ENCODE assay signal across 8 cellular contexts in the genomic region with DNA sequence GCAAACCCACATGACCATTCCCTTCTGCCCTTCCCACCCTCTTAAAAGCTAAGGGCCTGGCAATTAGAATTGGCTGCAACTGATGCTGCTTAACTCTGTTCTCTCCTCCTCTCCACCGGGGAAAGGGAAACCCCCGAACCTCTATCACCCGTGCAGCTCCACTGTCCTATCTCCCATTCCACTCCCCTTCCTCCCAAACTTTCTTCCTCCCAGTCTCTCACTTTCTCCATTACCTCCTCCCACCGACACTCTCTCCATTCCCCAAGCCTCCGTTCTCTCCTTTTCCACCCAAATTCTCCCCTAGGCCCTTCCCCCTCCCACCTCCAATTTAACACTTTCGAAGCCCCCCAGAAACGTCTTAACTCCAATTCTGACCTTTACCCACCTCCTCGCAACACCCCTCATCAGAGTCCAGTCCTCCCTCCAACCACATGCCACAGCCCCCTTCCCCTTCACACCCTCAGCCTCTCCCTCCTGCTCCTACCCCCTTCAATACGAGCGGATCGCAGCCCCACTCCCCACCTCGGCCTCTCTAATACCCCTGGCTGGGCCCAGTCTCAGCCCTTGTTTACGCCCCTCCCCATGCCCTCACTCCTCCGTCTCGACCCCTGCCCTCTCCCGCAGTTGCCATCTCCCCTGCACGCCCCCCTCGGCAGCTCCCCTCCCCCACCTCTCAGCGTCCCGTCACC. TPM values are rescaled to one million over a fixed set of nuclear protein-coding genes. Genes with fewer than 3 reads are reported as not detected.
DNase-seq lines count a peak whose midpoint lies in the region; ATAC-seq, FAIRE-seq and TF ChIP-seq lines count a peak whose summit lies in the region.

No MANE protein-coding gene starts in this region.

- no peaks in the 10 kb centered on the region; the same call in 1 of the 2 replicates for H3F3A ChIP-seq in DOHH2 (ENCODE audit: control insufficient read depth, insufficient read depth)

- WGBS in aorta, 2 donors = 1% methylated on average over 20 of the region's 20 CpGs

- DNase-seq in cerebellar cortex (ENCODE audit: low spot score) = peak; percentile 32
- DNase-seq in lower lobe of right lung = no peak
- DNase-seq in aorta = no peak
- DNase-seq in SW480 (ENCODE audit: low spot score) = no peak
- no peak for DNase-seq in urothelium cell line (ENCODE audit: low spot score)

- no peaks in the 10 kb centered on the region for H3K9me2 ChIP-seq in DOHH2 (replicated peaks; ENCODE audit: control insufficient read depth, low read length)

- intact Hi-C loops in lower lobe of right lung (cut with DNase I) = no loop called here
- intact Hi-C loops in aorta (cut with DNase I) = loop anchor here (2.0 kb wide), 2 partner anchors 21 to 27 kb away; a partner anchor contains a TSS

- H3K9me3 ChIP-seq in DOHH2 (ENCODE audit: control insufficient read depth, insufficient read depth, low read length) (no peaks in the 10 kb centered on the region), lower lobe of right lung (no peaks in the 10 kb centered on the region), aorta (ENCODE audit: control insufficient read depth, low read length) (no peaks in the 10 kb centered on the region)

- H3K79me2 ChIP-seq in DOHH2 (ENCODE audit: control insufficient read depth, low read length) (peaks cover 55% of the 10 kb centered on the region), KMS-11 (ENCODE audit: insufficient read depth, low read depth) (peaks cover 46% of the 10 kb centered on the region)

- no peak for TF ChIP-seq CTCF in DOHH2 (IDR thresholded peaks at IDR 0.05; ENCODE audit: low read depth, low read length, poor library complexity, severe bottlenecking)
- no peak for TF ChIP-seq CTCF in KMS-11 (conservative IDR thresholded peaks at IDR 0.05; ENCODE audit: low read depth, low read length)
- no peak for TF ChIP-seq CTCF in lower lobe of right lung (IDR thresholded peaks at IDR 0.05)

- no peaks in the 10 kb centered on the region for H3K27me3 ChIP-seq in DOHH2 (ENCODE audit: control insufficient read depth, low read length)
- H3K27me3 ChIP-seq in KMS-11 (ENCODE audit: insufficient read depth, low read depth) = no peaks in the 10 kb centered on the region
- no peaks in the 10 kb centered on the region for H3K27me3 ChIP-seq in lower lobe of right lung (ENCODE audit: low read depth)
- H3K27me3 ChIP-seq in aorta (ENCODE audit: control insufficient read depth in 1 of 2, insufficient read depth in 2 of 2, low read length in 1 of 2) = no peaks in the 10 kb centered on the region

- H3K36me3 ChIP-seq in DOHH2 (ENCODE audit: control insufficient read depth, low read length) (peaks cover 44% of the 10 kb centered on the region), KMS-11 (ENCODE audit: insufficient read depth) (peaks cover 4% of the 10 kb centered on the region; the same call in 1 of the 2 replicates), lower lobe of right lung (peaks cover 24% of the 10 kb centered on the region), aorta (ENCODE audit: control insufficient read depth in 1 of 2, insufficient read depth in 2 of 2, low read length in 1 of 2) (no peaks in the 10 kb centered on the region)

- H3K9ac ChIP-seq in KMS-11 = peak overlapping the region; percentile 90

- peaks cover 23% of the 10 kb centered on the region for H3K4me1 ChIP-seq in DOHH2 (ENCODE audit: control insufficient read depth, low read length)
- peaks cover 43% of the 10 kb centered on the region for H3K4me1 ChIP-seq in KMS-11 (ENCODE audit: low read depth, poor library complexity, severe bottlenecking)
- H3K4me1 ChIP-seq in lower lobe of right lung = peaks cover 55% of the 10 kb centered on the region
- H3K4me1 ChIP-seq in aorta (ENCODE audit: control insufficient read depth in 1 of 2, insufficient read depth in 2 of 2, low read length in 2 of 2) = no peaks in the 10 kb centered on the region

- H3K27ac ChIP-seq in DOHH2 (ENCODE audit: low read depth, low read length) (peak overlapping the region; percentile 50), KMS-11 (peak overlapping the region; percentile 79), lower lobe of right lung (peak overlapping the region; percentile 96), aorta (ENCODE audit: low read depth in 1 of 2, low read length in 2 of 2) (peak overlapping the region in 1 of 2 donors; percentile 79)

- peak overlapping the region; percentile 86 for H2AFZ ChIP-seq in KMS-11 (ENCODE audit: low read depth)

- peak; percentile 3 to 38 for ATAC-seq in lower lobe of right lung
- ATAC-seq in aorta (ENCODE audit: low FRiP score) = peak; percentile 48
- ATAC-seq in GM19035 (IDR thresholded peaks at IDR 0.05; ENCODE audit: unreplicated experiment) = no peak

- H3K4me2 ChIP-seq in DOHH2 (ENCODE audit: low read length) (peak overlapping the region; percentile 78), KMS-11 (peak overlapping the region; percentile 97)

- H3K4me3 ChIP-seq in DOHH2 (ENCODE audit: low read length) = peak overlapping the region; percentile 85
- peak overlapping the region; percentile 100 for H3K4me3 ChIP-seq in KMS-11 (IDR thresholded peaks at IDR 0.05; ENCODE audit: insufficient read depth, low read depth, low read length)
- H3K4me3 ChIP-seq in lower lobe of right lung = peak overlapping the region; percentile 71
- H3K4me3 ChIP-seq in aorta (ENCODE audit: low read length in 2 of 2) = peak overlapping the region; percentile 61 to 92

- FAIRE-seq in urothelium cell line (lab: Jason Lieb, UNC) = no peak

- no peaks in the 10 kb centered on the region for H4K20me1 ChIP-seq in DOHH2 (ENCODE audit: control insufficient read depth, insufficient read depth, low read depth, low read length)
- H4K20me1 ChIP-seq in KMS-11 (ENCODE audit: insufficient read depth) = no peaks in the 10 kb centered on the region

RNA-seq across cellular contexts. Expression of a gene that starts 0.6 kb away (rescaled TPM):
- total RNA-seq in lower lobe of right lung (38.3 TPM), aorta (10 to 100 TPM; 44.7 to 46.8 TPM)
- polyA plus RNA-seq in aorta = 10 to 100 TPM; 25.2 to 39.7 TPM

RNA-seq across cellular contexts. Expression of a gene that starts 14.0 kb away (rescaled TPM):
- total RNA-seq in lower lobe of right lung (43.6 TPM), aorta (10 to 100 TPM; 31.1 to 41.6 TPM)
- polyA plus RNA-seq in aorta = 10 to 100 TPM; 47.6 to 50.5 TPM

RNA-seq across cellular contexts. Expression of a gene that starts 14.0 kb away (rescaled TPM):
- total RNA-seq in lower lobe of right lung = 46.2 TPM
- 10 to 100 TPM; 36.4 to 42.3 TPM for total RNA-seq in aorta
- polyA plus RNA-seq in aorta = 100 to 1,000 TPM in 1 of 2 donors, 10 to 100 TPM in 1; 74.6 to 116 TPM

RNA-seq across cellular contexts. Expression of a gene that starts 21.9 kb away (rescaled TPM):
- total RNA-seq in lower lobe of right lung (92.2 TPM), aorta (10 to 100 TPM; 64.2 to 70.3 TPM)
- polyA plus RNA-seq in aorta = 100 to 1,000 TPM; 143 to 184 TPM

RNA-seq across cellular contexts. Expression of a gene that starts 27.4 kb away (rescaled TPM):
- total RNA-seq in lower lobe of right lung (32.2 TPM), aorta (10 to 100 TPM; 16.4 to 28.1 TPM)
- polyA plus RNA-seq in aorta = 10 to 100 TPM; 15.7 to 24.7 TPM
